19 cellular contexts compared by ENCODE assay signal in the genomic region with DNA sequence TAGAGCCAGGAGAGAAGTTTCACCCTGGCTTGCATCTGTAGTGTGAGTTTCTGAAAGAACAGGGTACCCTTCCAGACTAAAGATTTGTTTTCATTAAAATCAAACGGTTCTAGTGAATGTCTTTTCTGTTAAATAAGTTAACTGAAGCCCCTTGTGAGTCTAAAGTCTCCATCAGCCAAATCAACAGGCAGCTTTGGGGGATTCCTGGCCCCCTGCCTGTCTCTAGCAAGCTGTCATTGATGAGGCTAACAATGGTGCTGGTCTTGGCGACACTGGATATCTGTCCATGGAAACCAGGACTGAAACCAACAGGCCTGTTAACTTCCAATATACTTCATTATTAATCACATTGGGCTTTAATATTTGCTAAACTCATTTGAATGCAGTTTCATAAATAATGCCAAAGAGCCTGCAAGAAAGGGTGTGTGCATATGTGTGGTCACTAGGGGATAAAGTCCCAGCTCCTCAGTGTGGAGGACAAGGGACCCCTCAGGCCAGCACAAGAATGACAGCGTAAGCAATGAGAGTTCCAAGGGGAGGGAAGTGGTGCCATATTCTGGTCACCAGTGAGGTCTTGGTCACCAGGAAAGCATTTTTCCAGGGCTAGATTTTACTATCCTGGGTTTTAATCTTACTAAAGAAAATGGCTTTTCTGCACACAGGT. TPM values are rescaled to one million over a fixed set of nuclear protein-coding genes. Genes with fewer than 3 reads are reported as not detected.
"Had no signal": no experiment of that assay in that cellular context is flagged by ENCODE, and none has a peak within 500 bp of the region (broad histone marks: within the 10 kb centered on the region; RNA-seq: fewer than 3 reads in every experiment).

No MANE protein-coding gene starts in this region.

- H3K4me3 Mint-ChIP-seq: activated T-helper 1 cell treated with anti-CD3 and anti-CD28 coated beads, Interleukin-12 subunit alpha, Interleukin-12 subunit beta, Interleukin-2, Interleukin-4 antibody, amounts not matched to agents 30 ng/mL and 10 ng/mL and 1 ng/mL, durations not matched to agents 14 hours and 24 hours and 36 hours; effector memory CD8-positive, alpha-beta T cell; stimulated activated memory B cell treated with anti-CD40 and anti-IgM and Interleukin-4, amounts not matched to agents 10 μg/mL and 1 μg/mL and 100 μg/mL, for 72 hours had no signal

- H3K9me3 ChIP-seq: testis, upper lobe of right lung had no signal

- H3K27me3 ChIP-seq: cardiac muscle cell, testis, upper lobe of right lung had no signal

- H3K36me3 ChIP-seq: cardiac muscle cell, upper lobe of right lung had no signal

- H3K9me3 Mint-ChIP-seq: activated naive CD4-positive, alpha-beta T cell treated with anti-CD3 and anti-CD28 coated beads, Interleukin-2, amount 50 U/mL, for 72 hours; activated T-helper 1 cell treated with anti-CD3 and anti-CD28 coated beads, Interleukin-12 subunit alpha, Interleukin-12 subunit beta, Interleukin-2, Interleukin-4 antibody, amounts not matched to agents 30 ng/mL and 10 ng/mL and 1 ng/mL, durations not matched to agents 14 hours and 24 hours and 36 hours; effector memory CD8-positive, alpha-beta T cell; stimulated activated memory B cell treated with anti-CD40 and anti-IgM and Interleukin-4, amounts not matched to agents 10 μg/mL and 1 μg/mL and 100 μg/mL, for 72 hours had no signal

- H3K4me3 ChIP-seq: cardiac muscle cell, testis, upper lobe of right lung had no signal

- H3K27ac Mint-ChIP-seq: activated naive CD4-positive, alpha-beta T cell treated with anti-CD3 and anti-CD28 coated beads, Interleukin-2, amount 50 U/mL, for 72 hours; activated T-helper 1 cell treated with anti-CD3 and anti-CD28 coated beads, Interleukin-12 subunit alpha, Interleukin-12 subunit beta, Interleukin-2, Interleukin-4 antibody, amounts not matched to agents 30 ng/mL and 10 ng/mL and 1 ng/mL, durations not matched to agents 14 hours and 24 hours and 36 hours; effector memory CD8-positive, alpha-beta T cell; stimulated activated memory B cell treated with anti-CD40 and anti-IgM and Interleukin-4, amounts not matched to agents 10 μg/mL and 1 μg/mL and 100 μg/mL, for 72 hours had no signal

- ATAC-seq: activated naive CD4-positive, alpha-beta T cell treated with anti-CD3 and anti-CD28 coated beads, Interleukin-2, amount 50 U/mL, for 72 hours; effector memory CD8-positive, alpha-beta T cell; sciatic nerve; stimulated activated memory B cell treated with anti-CD40 and anti-IgM and Interleukin-4, amounts not matched to agents 10 μg/mL and 1 μg/mL and 100 μg/mL, for 72 hours had no signal

- H3K27ac ChIP-seq: cardiac muscle cell, epithelial cell of prostate, testis had no signal

- H3K27me3 Mint-ChIP-seq: stimulated activated memory B cell treated with anti-CD40 and anti-IgM and Interleukin-4, amounts not matched to agents 10 μg/mL and 1 μg/mL and 100 μg/mL, for 72 hours had no signal

- DNase-seq: activated CD4-positive, alpha-beta T cell treated with anti-CD3 and anti-CD28 coated beads, Interleukin-2, amount 50 U/mL, for 4 hours; activated CD4-positive, CD25-positive, alpha-beta regulatory T cell treated with anti-CD3 and anti-CD28 coated beads, Interleukin-2, amount 50 U/mL, for 72 hours; activated gamma-delta T cell treated with Interleukin-2 at 50 U/mL for 16 hours; activated T-cell treated with anti-CD3 and anti-CD28 coated beads for 4 hours; effector memory CD8-positive, alpha-beta T cell; glutamatergic neuron; islet precursor cell; stimulated activated CD4-positive, alpha-beta T cell treated with anti-CD3 and anti-CD28 coated beads, Interleukin-4, amount 100 ng/mL, for 24 hours; T1000; testis; upper lobe of right lung had no signal

- H3K36me3 Mint-ChIP-seq: activated naive CD4-positive, alpha-beta T cell treated with anti-CD3 and anti-CD28 coated beads, Interleukin-2, amount 50 U/mL, for 72 hours; stimulated activated memory B cell treated with anti-CD40 and anti-IgM and Interleukin-4, amounts not matched to agents 10 μg/mL and 1 μg/mL and 100 μg/mL, for 72 hours had no signal

- H3K4me1 ChIP-seq: testis had no signal

RNA-seq across cellular contexts. Expression of a gene that starts 9.1 kb away (rescaled TPM):
- total RNA-seq: activated naive CD4-positive, alpha-beta T cell treated with anti-CD3 and anti-CD28 coated beads, Interleukin-2, amount 50 U/mL, for 72 hours; activated T-helper 1 cell treated with anti-CD3 and anti-CD28 coated beads, Interleukin-12 subunit alpha, Interleukin-12 subunit beta, Interleukin-2, Interleukin-4 antibody, amounts not matched to agents 30 ng/mL and 10 ng/mL and 1 ng/mL, durations not matched to agents 14 hours and 24 hours and 36 hours; mononuclear cell; T-helper 1 cell treated with Interleukin-12 subunit alpha and Interleukin-12 subunit beta and Interleukin-4 antibody, amounts not matched to agents 30 ng/mL and 1 ng/mL, for 36 hours had no signal
